ENCODE assay signal across 1 cellular context in the genomic region with DNA sequence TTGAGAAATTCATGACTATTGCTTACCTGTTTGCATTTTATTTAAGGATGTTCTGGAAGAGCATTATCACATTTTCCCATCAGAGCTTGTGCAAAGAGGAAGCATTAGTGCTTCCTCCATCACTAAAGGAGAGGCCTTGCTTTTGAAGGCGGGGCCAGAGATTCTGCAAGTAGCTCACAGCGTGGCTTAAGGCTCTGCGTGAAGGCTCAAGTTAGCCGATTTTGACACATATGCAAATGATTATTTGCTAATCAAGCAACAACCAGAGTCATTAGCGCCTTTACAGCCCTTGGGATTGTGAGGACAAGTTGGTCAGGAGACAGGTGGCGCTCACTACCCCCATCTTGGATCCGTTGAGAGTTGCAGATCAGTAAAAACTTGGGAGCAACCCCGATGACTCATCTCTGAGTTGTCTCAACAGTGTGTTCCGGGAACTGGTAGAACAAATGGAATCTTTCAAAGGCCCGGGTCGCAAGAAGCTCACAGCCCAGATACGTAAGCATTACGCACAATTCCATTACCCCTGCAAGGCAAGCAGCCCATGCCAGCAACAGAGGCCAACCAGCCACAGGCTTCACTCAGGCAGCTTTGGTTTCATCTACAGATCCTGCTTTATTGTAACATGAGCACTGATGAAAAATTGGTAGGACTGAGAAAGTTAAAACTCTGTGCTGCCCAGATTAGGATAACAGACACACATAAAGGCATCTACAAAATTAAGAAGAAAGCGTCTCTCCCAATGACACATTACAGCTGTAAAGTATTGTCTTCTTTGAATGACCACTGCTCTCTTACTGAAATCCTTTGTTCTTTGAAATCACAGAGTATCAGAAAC.
A peak's percentile ranks its signal among the peaks of the same experiment; 100 is the strongest.
TF ChIP-seq lines count a peak whose summit lies in the region.

No MANE protein-coding gene starts in this region.

TF ChIP-seq in HepG2, 621 proteins besides CTCF, POLR2A, EP300 and RAD21 (continued from another document and continues in another):
- TF ChIP-seq, protein P1, sequence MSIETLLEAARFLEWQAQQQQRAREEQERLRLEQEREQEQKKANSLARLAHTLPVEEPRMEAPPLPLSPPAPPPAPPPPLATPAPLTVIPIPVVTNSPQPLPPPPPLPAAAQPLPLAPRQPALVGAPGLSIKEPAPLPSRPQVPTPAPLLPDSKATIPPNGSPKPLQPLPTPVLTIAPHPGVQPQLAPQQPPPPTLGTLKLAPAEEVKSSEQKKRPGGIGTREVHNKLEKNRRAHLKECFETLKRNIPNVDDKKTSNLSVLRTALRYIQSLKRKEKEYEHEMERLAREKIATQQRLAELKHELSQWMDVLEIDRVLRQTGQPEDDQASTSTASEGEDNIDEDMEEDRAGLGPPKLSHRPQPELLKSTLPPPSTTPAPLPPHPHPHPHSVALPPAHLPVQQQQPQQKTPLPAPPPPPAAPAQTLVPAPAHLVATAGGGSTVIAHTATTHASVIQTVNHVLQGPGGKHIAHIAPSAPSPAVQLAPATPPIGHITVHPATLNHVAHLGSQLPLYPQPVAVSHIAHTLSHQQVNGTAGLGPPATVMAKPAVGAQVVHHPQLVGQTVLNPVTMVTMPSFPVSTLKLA (IDR thresholded peaks at IDR 0.05), result no peak
- TF ChIP-seq MEIS2 (CRISPR knock-in tag; IDR thresholded peaks at IDR 0.05) (peak; percentile 69; the same call in 1 of the 2 replicates), SAFB2 (CRISPR knock-in tag; IDR thresholded peaks at IDR 0.05; ENCODE audit: borderline replicate concordance, low read depth) (no peak), YY1 (IDR thresholded peaks at IDR 0.05; ENCODE audit: insufficient read depth, insufficient replicate concordance, low read depth, low read length) (peak; percentile 67), HNRNPK (IDR thresholded peaks at IDR 0.05; ENCODE audit: low read depth, low read length, poor library complexity, severe bottlenecking) (no peak), GPN1 (CRISPR knock-in tag; IDR thresholded peaks at IDR 0.05; ENCODE audit: borderline replicate concordance) (no peak), ATF7 (IDR thresholded peaks at IDR 0.05) (no peak; the same call in 1 of the 2 replicates), ATF7 (CRISPR knock-in tag; IDR thresholded peaks at IDR 0.05) (no peak), HNRNPLL (IDR thresholded peaks at IDR 0.05; ENCODE audit: low read depth, low read length, poor library complexity, severe bottlenecking) (peak; percentile 68), ZNF251 (CRISPR knock-in tag; IDR thresholded peaks at IDR 0.05) (no peak; the same call in 1 of the 2 replicates), MYC (CRISPR knock-in tag; IDR thresholded peaks at IDR 0.05; ENCODE audit: borderline replicate concordance) (no peak; the same call in 1 of the 2 replicates), HDAC1 (CRISPR knock-in tag; IDR thresholded peaks at IDR 0.05) (no peak), ZNF136 (CRISPR knock-in tag; IDR thresholded peaks at IDR 0.05; ENCODE audit: low read depth) (no peak), NKX3-1 (CRISPR knock-in tag; IDR thresholded peaks at IDR 0.05) (no peak; the same call in 1 of the 2 replicates), SMYD3 (CRISPR knock-in tag; IDR thresholded peaks at IDR 0.05) (0 out of 2 replicates have a peak, but pooled peaks have one; percentile 1), ZSCAN9 (CRISPR knock-in tag; IDR thresholded peaks at IDR 0.05; ENCODE audit: borderline replicate concordance) (peak; percentile 88), POGZ (CRISPR knock-in tag; IDR thresholded peaks at IDR 0.05) (peak; percentile 87), ZNF615 (CRISPR knock-in tag; IDR thresholded peaks at IDR 0.05; ENCODE audit: borderline replicate concordance) (no peak; the same call in 1 of the 2 replicates), SMC3 (IDR thresholded peaks at IDR 0.05; ENCODE audit: low read length) (peak; percentile 52; the same call in 1 of the 2 replicates), SIX1 (CRISPR knock-in tag; IDR thresholded peaks at IDR 0.05; ENCODE audit: borderline replicate concordance) (no peak), ONECUT2 (CRISPR knock-in tag; IDR thresholded peaks at IDR 0.05) (no peak), GATAD1 (CRISPR knock-in tag; IDR thresholded peaks at IDR 0.05) (no peak), SMAD9 (CRISPR knock-in tag; IDR thresholded peaks at IDR 0.05) (0 out of 2 replicates have a peak, but pooled peaks have one; percentile 64), SMARCE1 (IDR thresholded peaks at IDR 0.05; ENCODE audit: borderline replicate concordance) (no peak)
- TF ChIP-seq, protein P2, sequence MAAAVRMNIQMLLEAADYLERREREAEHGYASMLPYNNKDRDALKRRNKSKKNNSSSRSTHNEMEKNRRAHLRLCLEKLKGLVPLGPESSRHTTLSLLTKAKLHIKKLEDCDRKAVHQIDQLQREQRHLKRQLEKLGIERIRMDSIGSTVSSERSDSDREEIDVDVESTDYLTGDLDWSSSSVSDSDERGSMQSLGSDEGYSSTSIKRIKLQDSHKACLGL (CRISPR knock-in tag; IDR thresholded peaks at IDR 0.05), result no peak
- TF ChIP-seq, protein P3, sequence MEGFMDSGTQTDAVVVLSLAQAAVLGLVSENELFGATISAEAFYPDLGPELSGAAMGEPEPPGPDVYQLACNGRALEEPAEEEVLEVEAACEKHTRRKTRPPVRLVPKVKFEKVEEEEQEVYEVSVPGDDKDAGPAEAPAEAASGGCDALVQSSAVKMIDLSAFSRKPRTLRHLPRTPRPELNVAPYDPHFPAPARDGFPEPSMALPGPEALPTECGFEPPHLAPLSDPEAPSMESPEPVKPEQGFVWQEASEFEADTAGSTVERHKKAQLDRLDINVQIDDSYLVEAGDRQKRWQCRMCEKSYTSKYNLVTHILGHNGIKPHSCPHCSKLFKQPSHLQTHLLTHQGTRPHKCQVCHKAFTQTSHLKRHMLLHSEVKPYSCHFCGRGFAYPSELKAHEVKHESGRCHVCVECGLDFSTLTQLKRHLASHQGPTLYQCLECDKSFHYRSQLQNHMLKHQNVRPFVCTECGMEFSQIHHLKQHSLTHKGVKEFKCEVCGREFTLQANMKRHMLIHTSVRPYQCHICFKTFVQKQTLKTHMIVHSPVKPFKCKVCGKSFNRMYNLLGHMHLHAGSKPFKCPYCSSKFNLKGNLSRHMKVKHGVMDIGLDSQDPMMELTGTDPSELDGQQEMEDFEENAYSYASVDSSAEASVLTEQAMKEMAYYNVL (CRISPR knock-in tag; IDR thresholded peaks at IDR 0.05; ENCODE audit: borderline replicate concordance), result no peak
- TF ChIP-seq, protein P4, sequence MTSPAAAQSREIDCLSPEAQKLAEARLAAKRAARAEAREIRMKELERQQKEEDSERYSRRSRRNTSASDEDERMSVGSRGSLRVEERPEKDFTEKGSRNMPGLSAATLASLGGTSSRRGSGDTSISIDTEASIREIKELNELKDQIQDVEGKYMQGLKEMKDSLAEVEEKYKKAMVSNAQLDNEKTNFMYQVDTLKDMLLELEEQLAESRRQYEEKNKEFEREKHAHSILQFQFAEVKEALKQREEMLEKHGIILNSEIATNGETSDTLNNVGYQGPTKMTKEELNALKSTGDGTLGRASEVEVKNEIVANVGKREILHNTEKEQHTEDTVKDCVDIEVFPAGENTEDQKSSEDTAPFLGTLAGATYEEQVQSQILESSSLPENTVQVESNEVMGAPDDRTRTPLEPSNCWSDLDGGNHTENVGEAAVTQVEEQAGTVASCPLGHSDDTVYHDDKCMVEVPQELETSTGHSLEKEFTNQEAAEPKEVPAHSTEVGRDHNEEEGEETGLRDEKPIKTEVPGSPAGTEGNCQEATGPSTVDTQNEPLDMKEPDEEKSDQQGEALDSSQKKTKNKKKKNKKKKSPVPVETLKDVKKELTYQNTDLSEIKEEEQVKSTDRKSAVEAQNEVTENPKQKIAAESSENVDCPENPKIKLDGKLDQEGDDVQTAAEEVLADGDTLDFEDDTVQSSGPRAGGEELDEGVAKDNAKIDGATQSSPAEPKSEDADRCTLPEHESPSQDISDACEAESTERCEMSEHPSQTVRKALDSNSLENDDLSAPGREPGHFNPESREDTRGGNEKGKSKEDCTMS (CRISPR knock-in tag; conservative IDR thresholded peaks at IDR 0.05), result no peak; the same call in 1 of the 2 replicates
- TF ChIP-seq, protein P5, sequence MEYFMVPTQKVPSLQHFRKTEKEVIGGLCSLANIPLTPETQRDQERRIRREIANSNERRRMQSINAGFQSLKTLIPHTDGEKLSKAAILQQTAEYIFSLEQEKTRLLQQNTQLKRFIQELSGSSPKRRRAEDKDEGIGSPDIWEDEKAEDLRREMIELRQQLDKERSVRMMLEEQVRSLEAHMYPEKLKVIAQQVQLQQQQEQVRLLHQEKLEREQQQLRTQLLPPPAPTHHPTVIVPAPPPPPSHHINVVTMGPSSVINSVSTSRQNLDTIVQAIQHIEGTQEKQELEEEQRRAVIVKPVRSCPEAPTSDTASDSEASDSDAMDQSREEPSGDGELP (IDR thresholded peaks at IDR 0.05; ENCODE audit: borderline replicate concordance, low read depth), result no peak
- TF ChIP-seq, protein P6, sequence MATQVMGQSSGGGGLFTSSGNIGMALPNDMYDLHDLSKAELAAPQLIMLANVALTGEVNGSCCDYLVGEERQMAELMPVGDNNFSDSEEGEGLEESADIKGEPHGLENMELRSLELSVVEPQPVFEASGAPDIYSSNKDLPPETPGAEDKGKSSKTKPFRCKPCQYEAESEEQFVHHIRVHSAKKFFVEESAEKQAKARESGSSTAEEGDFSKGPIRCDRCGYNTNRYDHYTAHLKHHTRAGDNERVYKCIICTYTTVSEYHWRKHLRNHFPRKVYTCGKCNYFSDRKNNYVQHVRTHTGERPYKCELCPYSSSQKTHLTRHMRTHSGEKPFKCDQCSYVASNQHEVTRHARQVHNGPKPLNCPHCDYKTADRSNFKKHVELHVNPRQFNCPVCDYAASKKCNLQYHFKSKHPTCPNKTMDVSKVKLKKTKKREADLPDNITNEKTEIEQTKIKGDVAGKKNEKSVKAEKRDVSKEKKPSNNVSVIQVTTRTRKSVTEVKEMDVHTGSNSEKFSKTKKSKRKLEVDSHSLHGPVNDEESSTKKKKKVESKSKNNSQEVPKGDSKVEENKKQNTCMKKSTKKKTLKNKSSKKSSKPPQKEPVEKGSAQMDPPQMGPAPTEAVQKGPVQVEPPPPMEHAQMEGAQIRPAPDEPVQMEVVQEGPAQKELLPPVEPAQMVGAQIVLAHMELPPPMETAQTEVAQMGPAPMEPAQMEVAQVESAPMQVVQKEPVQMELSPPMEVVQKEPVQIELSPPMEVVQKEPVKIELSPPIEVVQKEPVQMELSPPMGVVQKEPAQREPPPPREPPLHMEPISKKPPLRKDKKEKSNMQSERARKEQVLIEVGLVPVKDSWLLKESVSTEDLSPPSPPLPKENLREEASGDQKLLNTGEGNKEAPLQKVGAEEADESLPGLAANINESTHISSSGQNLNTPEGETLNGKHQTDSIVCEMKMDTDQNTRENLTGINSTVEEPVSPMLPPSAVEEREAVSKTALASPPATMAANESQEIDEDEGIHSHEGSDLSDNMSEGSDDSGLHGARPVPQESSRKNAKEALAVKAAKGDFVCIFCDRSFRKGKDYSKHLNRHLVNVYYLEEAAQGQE (IDR thresholded peaks at IDR 0.05; ENCODE audit: borderline replicate concordance in 1 of 2, low read depth in 1 of 2, low read length in 2 of 2), result no peak; a peak in 1 of 4 replicates
- TF ChIP-seq, protein P7, sequence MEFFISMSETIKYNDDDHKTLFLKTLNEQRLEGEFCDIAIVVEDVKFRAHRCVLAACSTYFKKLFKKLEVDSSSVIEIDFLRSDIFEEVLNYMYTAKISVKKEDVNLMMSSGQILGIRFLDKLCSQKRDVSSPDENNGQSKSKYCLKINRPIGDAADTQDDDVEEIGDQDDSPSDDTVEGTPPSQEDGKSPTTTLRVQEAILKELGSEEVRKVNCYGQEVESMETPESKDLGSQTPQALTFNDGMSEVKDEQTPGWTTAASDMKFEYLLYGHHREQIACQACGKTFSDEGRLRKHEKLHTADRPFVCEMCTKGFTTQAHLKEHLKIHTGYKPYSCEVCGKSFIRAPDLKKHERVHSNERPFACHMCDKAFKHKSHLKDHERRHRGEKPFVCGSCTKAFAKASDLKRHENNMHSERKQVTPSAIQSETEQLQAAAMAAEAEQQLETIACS (CRISPR knock-in tag; IDR thresholded peaks at IDR 0.05), result no peak
- TF ChIP-seq, protein P8, sequence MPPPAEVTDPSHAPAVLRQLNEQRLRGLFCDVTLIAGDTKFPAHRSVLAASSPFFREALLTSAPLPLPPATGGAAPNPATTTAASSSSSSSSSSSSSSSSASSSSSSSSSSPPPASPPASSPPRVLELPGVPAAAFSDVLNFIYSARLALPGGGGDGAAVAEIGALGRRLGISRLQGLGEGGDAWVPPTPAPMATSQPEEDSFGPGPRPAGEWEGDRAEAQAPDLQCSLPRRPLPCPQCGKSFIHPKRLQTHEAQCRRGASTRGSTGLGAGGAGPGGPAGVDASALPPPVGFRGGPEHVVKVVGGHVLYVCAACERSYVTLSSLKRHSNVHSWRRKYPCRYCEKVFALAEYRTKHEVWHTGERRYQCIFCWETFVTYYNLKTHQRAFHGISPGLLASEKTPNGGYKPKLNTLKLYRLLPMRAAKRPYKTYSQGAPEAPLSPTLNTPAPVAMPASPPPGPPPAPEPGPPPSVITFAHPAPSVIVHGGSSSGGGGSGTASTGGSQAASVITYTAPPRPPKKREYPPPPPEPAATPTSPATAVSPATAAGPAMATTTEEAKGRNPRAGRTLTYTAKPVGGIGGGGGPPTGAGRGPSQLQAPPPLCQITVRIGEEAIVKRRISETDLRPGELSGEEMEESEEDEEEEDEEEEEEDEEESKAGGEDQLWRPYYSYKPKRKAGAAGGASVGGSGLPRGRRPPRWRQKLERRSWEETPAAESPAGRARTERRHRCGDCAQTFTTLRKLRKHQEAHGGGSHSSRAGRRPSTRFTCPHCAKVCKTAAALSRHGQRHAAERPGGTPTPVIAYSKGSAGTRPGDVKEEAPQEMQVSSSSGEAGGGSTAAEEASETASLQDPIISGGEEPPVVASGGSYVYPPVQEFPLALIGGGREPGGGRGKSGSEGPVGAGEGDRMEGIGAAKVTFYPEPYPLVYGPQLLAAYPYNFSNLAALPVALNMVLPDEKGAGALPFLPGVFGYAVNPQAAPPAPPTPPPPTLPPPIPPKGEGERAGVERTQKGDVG (CRISPR knock-in tag; IDR thresholded peaks at IDR 0.05; ENCODE audit: borderline replicate concordance), result no peak
- TF ChIP-seq, protein P9, sequence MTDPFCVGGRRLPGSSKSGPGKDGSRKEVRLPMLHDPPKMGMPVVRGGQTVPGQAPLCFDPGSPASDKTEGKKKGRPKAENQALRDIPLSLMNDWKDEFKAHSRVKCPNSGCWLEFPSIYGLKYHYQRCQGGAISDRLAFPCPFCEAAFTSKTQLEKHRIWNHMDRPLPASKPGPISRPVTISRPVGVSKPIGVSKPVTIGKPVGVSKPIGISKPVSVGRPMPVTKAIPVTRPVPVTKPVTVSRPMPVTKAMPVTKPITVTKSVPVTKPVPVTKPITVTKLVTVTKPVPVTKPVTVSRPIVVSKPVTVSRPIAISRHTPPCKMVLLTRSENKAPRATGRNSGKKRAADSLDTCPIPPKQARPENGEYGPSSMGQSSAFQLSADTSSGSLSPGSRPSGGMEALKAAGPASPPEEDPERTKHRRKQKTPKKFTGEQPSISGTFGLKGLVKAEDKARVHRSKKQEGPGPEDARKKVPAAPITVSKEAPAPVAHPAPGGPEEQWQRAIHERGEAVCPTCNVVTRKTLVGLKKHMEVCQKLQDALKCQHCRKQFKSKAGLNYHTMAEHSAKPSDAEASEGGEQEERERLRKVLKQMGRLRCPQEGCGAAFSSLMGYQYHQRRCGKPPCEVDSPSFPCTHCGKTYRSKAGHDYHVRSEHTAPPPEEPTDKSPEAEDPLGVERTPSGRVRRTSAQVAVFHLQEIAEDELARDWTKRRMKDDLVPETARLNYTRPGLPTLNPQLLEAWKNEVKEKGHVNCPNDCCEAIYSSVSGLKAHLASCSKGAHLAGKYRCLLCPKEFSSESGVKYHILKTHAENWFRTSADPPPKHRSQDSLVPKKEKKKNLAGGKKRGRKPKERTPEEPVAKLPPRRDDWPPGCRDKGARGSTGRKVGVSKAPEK (CRISPR knock-in tag; IDR thresholded peaks at IDR 0.05; ENCODE audit: borderline replicate concordance), result no peak
- TF ChIP-seq, protein P10, sequence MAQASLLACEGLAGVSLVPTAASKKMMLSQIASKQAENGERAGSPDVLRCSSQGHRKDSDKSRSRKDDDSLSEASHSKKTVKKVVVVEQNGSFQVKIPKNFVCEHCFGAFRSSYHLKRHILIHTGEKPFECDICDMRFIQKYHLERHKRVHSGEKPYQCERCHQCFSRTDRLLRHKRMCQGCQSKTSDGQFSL (CRISPR knock-in tag; IDR thresholded peaks at IDR 0.05), result no peak
